1 cellular context compared by ENCODE assay signal in genomic region chr4:5166377-5166776, GRCh38.
TF ChIP-seq lines count a peak whose summit lies in the region.

No MANE protein-coding gene starts in this region.

TF ChIP-seq in H1, 55 proteins besides CTCF, POLR2A, EP300 and RAD21:
- TF ChIP-seq CHD7 (IDR thresholded peaks at IDR 0.05; ENCODE audit: insufficient replicate concordance, low read length), result no peak
- TF ChIP-seq TEAD4 (IDR thresholded peaks at IDR 0.05; ENCODE audit: low read depth, low read length), result no peak
- TF ChIP-seq CHD2 (IDR thresholded peaks at IDR 0.05; ENCODE audit: low read length), result no peak
- no peak for TF ChIP-seq GTF2F1 (IDR thresholded peaks at IDR 0.05; ENCODE audit: borderline replicate concordance, low read depth, low read length)
- no peak for TF ChIP-seq SAP30 (IDR thresholded peaks at IDR 0.05; ENCODE audit: insufficient read depth, insufficient replicate concordance, low read length)
- TF ChIP-seq POLR2AphosphoS5 (IDR thresholded peaks at IDR 0.05; ENCODE audit: low read depth, low read length), result no peak
- no peak for TF ChIP-seq HDAC6 (IDR thresholded peaks at IDR 0.05; ENCODE audit: low read depth, low read length)
- no peak for TF ChIP-seq EGR1 (IDR thresholded peaks at IDR 0.05; ENCODE audit: borderline replicate concordance, low read depth, low read length)
- no peak for TF ChIP-seq KDM1A (IDR thresholded peaks at IDR 0.05; ENCODE audit: borderline replicate concordance, low read length)
- no peak for TF ChIP-seq RBBP5 (IDR thresholded peaks at IDR 0.05; ENCODE audit: borderline replicate concordance, low read depth, low read length)
- TF ChIP-seq CREB1 (IDR thresholded peaks at IDR 0.05), result no peak
- TF ChIP-seq EZH2 (IDR thresholded peaks at IDR 0.05; ENCODE audit: low read depth, low read length, severe bottlenecking), result no peak
- no peak for TF ChIP-seq SP2 (IDR thresholded peaks at IDR 0.05; ENCODE audit: low read length)
- no peak for TF ChIP-seq ASH2L (IDR thresholded peaks at IDR 0.05; ENCODE audit: low read length)
- no peak for TF ChIP-seq SP4 (IDR thresholded peaks at IDR 0.05; ENCODE audit: low read length)
